Comparison of ENCODE assay signal across 22 cellular contexts in genomic region chr2:191995285-191995684, GRCh38.
DNase-seq lines count a peak whose midpoint lies in the region; ATAC-seq, FAIRE-seq and TF ChIP-seq lines count a peak whose summit lies in the region.
"Had no signal": no experiment of that assay in that cellular context is flagged by ENCODE, and none has a peak within 500 bp of the region (broad histone marks: within the 10 kb centered on the region; RNA-seq: fewer than 3 reads in every experiment).

No MANE protein-coding gene starts in this region.

- peak; percentile 4 for DNase-seq in ACHN
- no peak for DNase-seq in GM12891 (ENCODE audit: insufficient read length, low spot score)
- DNase-seq in OCI-M1 (lab: John Stamatoyannopoulos, UW): peak; percentile 47
- peak; percentile 55 for DNase-seq in dermis blood vessel endothelial cell
- DNase-seq in testis: no peak
- DNase-seq in stimulated activated effector memory CD8-positive, alpha-beta T cell treated with anti-CD3 and anti-CD28 coated beads, Interleukin-12 subunit alpha, Interleukin-12 subunit beta, amount 100 ng/mL, for 72 hours (ENCODE audit: low spot score in 2 of 2): no peak
- DNase-seq: activated naive CD4-positive, alpha-beta T cell treated with Interleukin-2 at 50 U/mL for 16 hours; activated T-cell treated with anti-CD3 and anti-CD28 coated beads, Interleukin-2, amount 50 U/mL, for 4 hours; amygdala; CD4-positive, alpha-beta memory T cell; kidney glomerular epithelial cell; natural killer cell; NCI-H1694; NCI-H82; SIG-M5; stimulated activated CD4-positive, alpha-beta T cell treated with anti-CD3 and anti-CD28 coated beads, Interleukin-2, amount 100 ng/mL, for 24 hours; stimulated activated naive CD4-positive, alpha-beta T cell had no signal

- H3K9me3 Mint-ChIP-seq in stimulated activated effector memory CD8-positive, alpha-beta T cell treated with anti-CD3 and anti-CD28 coated beads, Interleukin-12 subunit alpha, Interleukin-12 subunit beta, amount 100 ng/mL, for 72 hours: no peaks in the 10 kb centered on the region
- H3K9me3 Mint-ChIP-seq: activated T-cell treated with anti-CD3 and anti-CD28 coated beads, Interleukin-2, amount 50 U/mL, for 4 hours; CD4-positive, alpha-beta memory T cell; central memory CD8-positive, alpha-beta T cell; natural killer cell had no signal

- no peak overlapping the region for H3K4me3 ChIP-seq in testis
- H3K4me3 ChIP-seq: gastroesophageal sphincter had no signal

- WGBS in testis, 2 donors: 76 to 78% methylated on average over 2 of the region's 2 CpGs

- intact Hi-C loops in testis (cut with DNase I; ENCODE audit: low total_unique reads): no loop called here

- no peak for ATAC-seq in stimulated activated effector memory CD8-positive, alpha-beta T cell treated with anti-CD3 and anti-CD28 coated beads, Interleukin-12 subunit alpha, Interleukin-12 subunit beta, amount 100 ng/mL, for 72 hours
- ATAC-seq in GM19351 (IDR thresholded peaks at IDR 0.05; ENCODE audit: unreplicated experiment): no peak
- ATAC-seq: activated CD4-positive, CD25-positive, alpha-beta regulatory T cell treated with anti-CD3 and anti-CD28 coated beads, Interleukin-2, amount 50 U/mL, for 24 hours; activated T-cell treated with anti-CD3 and anti-CD28 coated beads, Interleukin-2, amount 50 U/mL, for 4 hours; gastroesophageal sphincter; natural killer cell had no signal

- no peak overlapping the region for H3K27ac ChIP-seq in testis
- H3K27ac ChIP-seq: gastroesophageal sphincter, parathyroid adenoma had no signal

- no peaks in the 10 kb centered on the region for H3K4me1 ChIP-seq in testis
- H3K4me1 ChIP-seq: gastroesophageal sphincter, parathyroid adenoma had no signal

- no peak overlapping the region for H3K27ac Mint-ChIP-seq in stimulated activated effector memory CD8-positive, alpha-beta T cell treated with anti-CD3 and anti-CD28 coated beads, Interleukin-12 subunit alpha, Interleukin-12 subunit beta, amount 100 ng/mL, for 72 hours
- H3K27ac Mint-ChIP-seq: CD4-positive, alpha-beta memory T cell; natural killer cell had no signal

- no peak for TF ChIP-seq POLR2A in GM12891 (IDR thresholded peaks at IDR 0.05; ENCODE audit: low read depth, low read length)
- TF ChIP-seq POLR2A in testis (IDR thresholded peaks at IDR 0.05): no peak

- TF ChIP-seq CTCF in testis (IDR thresholded peaks at IDR 0.05): no peak

- no peaks in the 10 kb centered on the region for H3K9me3 ChIP-seq in testis
- H3K9me3 ChIP-seq: gastroesophageal sphincter had no signal

- no peaks in the 10 kb centered on the region for H3K4me1 Mint-ChIP-seq in stimulated activated effector memory CD8-positive, alpha-beta T cell treated with anti-CD3 and anti-CD28 coated beads, Interleukin-12 subunit alpha, Interleukin-12 subunit beta, amount 100 ng/mL, for 72 hours
- H3K4me1 Mint-ChIP-seq: CD4-positive, alpha-beta memory T cell; central memory CD8-positive, alpha-beta T cell had no signal

- no peak for FAIRE-seq in GM12891 (lab: Jason Lieb, UNC)

- no peak overlapping the region for H3K4me3 Mint-ChIP-seq in stimulated activated effector memory CD8-positive, alpha-beta T cell treated with anti-CD3 and anti-CD28 coated beads, Interleukin-12 subunit alpha, Interleukin-12 subunit beta, amount 100 ng/mL, for 72 hours
- H3K4me3 Mint-ChIP-seq: activated T-cell treated with anti-CD3 and anti-CD28 coated beads, Interleukin-2, amount 50 U/mL, for 4 hours; CD4-positive, alpha-beta memory T cell; central memory CD8-positive, alpha-beta T cell; natural killer cell had no signal

- no peaks in the 10 kb centered on the region for H3K36me3 Mint-ChIP-seq in stimulated activated effector memory CD8-positive, alpha-beta T cell treated with anti-CD3 and anti-CD28 coated beads, Interleukin-12 subunit alpha, Interleukin-12 subunit beta, amount 100 ng/mL, for 72 hours
- H3K36me3 Mint-ChIP-seq: CD4-positive, alpha-beta memory T cell; natural killer cell had no signal

- no peaks in the 10 kb centered on the region for H3K27me3 ChIP-seq in testis
- H3K27me3 ChIP-seq: gastroesophageal sphincter had no signal

- H3K36me3 ChIP-seq in testis (ENCODE audit: low read depth, missing control alignments): no peaks in the 10 kb centered on the region
- H3K36me3 ChIP-seq: gastroesophageal sphincter had no signal

- in situ Hi-C loops in ACHN (cut with HindIII; ENCODE audit: low pct_ligation_motif_present, low pct_unique_long_range_greater_than_20kb, low sequenced_read_pairs): no loop called here

TF ChIP-seq in GM12891, 5 proteins besides CTCF, POLR2A, EP300 and RAD21:
- TF ChIP-seq SPI1 (IDR thresholded peaks at IDR 0.05; ENCODE audit: low read depth, low read length) (0 out of 2 replicates have a peak, but pooled peaks have one; percentile 18), TAF1 (IDR thresholded peaks at IDR 0.05; ENCODE audit: low read depth, low read length) (no peak)

Comparison
In these comparisons a context has a peak if more than half of its experiments do, and no peak if none do; other contexts are left out.
1. DNase-seq: peak in ACHN (single experiment), OCI-M1 (single experiment) and dermis blood vessel endothelial cell (single experiment); none in GM12891 (single experiment), testis (single experiment) and stimulated activated effector memory CD8-positive, alpha-beta T cell treated with anti-CD3 and anti-CD28 coated beads, Interleukin-12 subunit alpha, Interleukin-12 subunit beta, amount 100 ng/mL, for 72 hours (0 of 2).